ENCODE assay signal across 1 cellular context in genomic region chr15:39564972-39565665, GRCh38.
TF ChIP-seq lines count a peak whose summit lies in the region.

No MANE protein-coding gene starts in this region.

TF ChIP-seq in H1, 55 proteins besides CTCF, POLR2A, EP300 and RAD21 (continued from another document):
- TF ChIP-seq ATF2 (IDR thresholded peaks at IDR 0.05; ENCODE audit: low read length) (no peak), ATF3 (IDR thresholded peaks at IDR 0.05; ENCODE audit: insufficient read depth, low read depth, low read length) (no peak), HDAC6 (IDR thresholded peaks at IDR 0.05; ENCODE audit: low read depth, low read length) (no peak), CHD7 (IDR thresholded peaks at IDR 0.05; ENCODE audit: insufficient replicate concordance, low read length) (no peak), CHD2 (IDR thresholded peaks at IDR 0.05; ENCODE audit: low read length) (no peak), POU5F1 (IDR thresholded peaks at IDR 0.05; ENCODE audit: low read depth, low read length) (no peak), RXRA (IDR thresholded peaks at IDR 0.05; ENCODE audit: insufficient read depth, low read depth, low read length) (no peak), CTBP2 (IDR thresholded peaks at IDR 0.05; ENCODE audit: borderline replicate concordance, insufficient read depth, insufficient read length, low read length) (no peak), CEBPB (IDR thresholded peaks at IDR 0.05; ENCODE audit: low read depth, low read length) (no peak), RFX5 (IDR thresholded peaks at IDR 0.05; ENCODE audit: borderline replicate concordance, low read depth, low read length) (no peak), SIX5 (IDR thresholded peaks at IDR 0.05; ENCODE audit: low read depth, low read length) (no peak)
